In the genomic region with DNA sequence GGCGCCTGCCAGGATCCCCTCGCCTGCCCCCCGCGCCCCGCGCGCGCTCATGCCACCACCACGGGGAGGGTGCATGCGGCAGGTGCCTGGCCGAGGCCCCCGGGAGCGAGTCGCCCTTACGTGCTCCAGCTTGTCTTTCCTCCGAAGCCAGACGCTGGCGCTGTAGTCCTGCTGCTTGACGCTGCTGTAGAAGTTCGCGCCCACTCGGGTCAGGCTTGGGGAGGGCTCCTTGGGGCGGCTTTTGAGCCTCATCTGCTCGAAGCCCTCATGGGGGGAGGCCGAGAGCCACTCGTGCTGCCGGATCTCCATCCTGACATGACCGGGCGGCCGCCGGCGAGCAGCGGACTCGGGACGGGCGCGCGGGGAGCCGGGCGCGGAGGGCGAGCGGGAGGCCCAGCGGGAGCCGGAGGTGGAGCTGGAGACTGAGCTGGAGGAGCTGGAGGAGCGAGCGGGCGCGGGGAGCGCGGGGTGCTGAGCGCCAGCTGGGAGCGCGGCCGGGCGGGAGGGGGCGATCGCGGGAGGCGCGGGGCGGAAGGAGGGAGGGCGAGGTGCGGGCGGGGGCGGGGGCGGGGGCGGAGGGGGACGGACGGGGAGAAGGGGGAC, we compare ENCODE assay signal across 9 cellular contexts. TPM values are rescaled to one million over a fixed set of nuclear protein-coding genes. Genes with fewer than 3 reads are reported as not detected.
DNase-seq lines count a peak whose midpoint lies in the region; ATAC-seq and TF ChIP-seq lines count a peak whose summit lies in the region.
"Had no signal": no experiment of that assay in that cellular context is flagged by ENCODE, and none has a peak within 500 bp of the region (broad histone marks: within the 10 kb centered on the region; RNA-seq: fewer than 3 reads in every experiment).

No MANE protein-coding gene starts in this region.

- no peaks in the 10 kb centered on the region for H3K9me3 Mint-ChIP-seq in central memory CD8-positive, alpha-beta T cell
- H3K9me3 Mint-ChIP-seq in type B pancreatic cell: no peaks in the 10 kb centered on the region

- peaks cover 0 to 4% of the 10 kb centered on the region in 2 donors for H3K4me1 ChIP-seq in lung (ENCODE audit: control insufficient read depth in 2 of 2, insufficient read depth in 2 of 2, low read length in 2 of 2)

- no peak overlapping the region for H3K4me3 ChIP-seq in lung

- no peak for TF ChIP-seq CTCF in lung (IDR thresholded peaks at IDR 0.05; ENCODE audit: control extremely low read depth, extremely low read depth)
- TF ChIP-seq CTCF in type B pancreatic cell (conservative IDR thresholded peaks at IDR 0.05): no peak

- peak overlapping the region; percentile 9 for H3K4me3 Mint-ChIP-seq in central memory CD8-positive, alpha-beta T cell
- H3K4me3 Mint-ChIP-seq in type B pancreatic cell: peak overlapping the region; percentile 85

- no peak overlapping the region for H3K27ac ChIP-seq in lung (ENCODE audit: low read depth in 1 of 2, low read length in 1 of 2)

- H3K36me3 ChIP-seq in lung (ENCODE audit: control insufficient read depth in 2 of 2, insufficient read depth in 2 of 2, low read length in 2 of 2): no peaks in the 10 kb centered on the region

- peaks cover 8% of the 10 kb centered on the region for H3K4me1 Mint-ChIP-seq in central memory CD8-positive, alpha-beta T cell
- H3K4me1 Mint-ChIP-seq in type B pancreatic cell (ENCODE audit: unreplicated experiment): peaks cover 6% of the 10 kb centered on the region

- 1 to 3% methylated on average over 52 to 67 of the region's 70 CpGs for whole genome bisulfite sequencing in lung, 2 donors

- H3K27me3 Mint-ChIP-seq in central memory CD8-positive, alpha-beta T cell: peaks cover 57% of the 10 kb centered on the region
- H3K27me3 Mint-ChIP-seq in type B pancreatic cell: peaks cover 74% of the 10 kb centered on the region

- H3K27ac Mint-ChIP-seq in central memory CD8-positive, alpha-beta T cell (ENCODE audit: low read depth): no peak overlapping the region
- no peak overlapping the region for H3K27ac Mint-ChIP-seq in type B pancreatic cell

- no peak for ATAC-seq in central memory CD8-positive, alpha-beta T cell (replicated peaks; ENCODE audit: extremely low read depth, poor library complexity, severe bottlenecking)
- ATAC-seq in lung (ENCODE audit: insufficient read depth, low FRiP score) (peak; percentile 53), HG03457 (IDR thresholded peaks at IDR 0.05; ENCODE audit: unreplicated experiment) (no peak), HG03175 (IDR thresholded peaks at IDR 0.05; ENCODE audit: unreplicated experiment) (no peak)

- H3K27me3 ChIP-seq in lung (ENCODE audit: control insufficient read depth, insufficient read depth): no peaks in the 10 kb centered on the region

- H3K9me3 ChIP-seq in lung (ENCODE audit: control insufficient read depth in 2 of 2, insufficient read depth in 1 of 2, low read length in 1 of 2): no peaks in the 10 kb centered on the region

- DNase-seq in DMS79 treated with DMSO at 0.1 percent for 48 hours (lab: John Stamatoyannopoulos, UW) (peak; percentile 10), DMS79 (lab: John Stamatoyannopoulos, UW) (no peak), NCI-H2227 treated with DMSO at 0.1 percent for 48 hours (lab: John Stamatoyannopoulos, UW) (peak; percentile 73), lung (ENCODE audit: low spot score) (no peak), type B pancreatic cell (ENCODE audit: extremely low spot score, unreplicated experiment) (peak; percentile 74)
- no peak for DNase-seq in central memory CD8-positive, alpha-beta T cell (ENCODE audit: low spot score in 2 of 2)

- no peaks in the 10 kb centered on the region for H3K36me3 Mint-ChIP-seq in central memory CD8-positive, alpha-beta T cell (ENCODE audit: insufficient read depth)
- no peaks in the 10 kb centered on the region for H3K36me3 Mint-ChIP-seq in type B pancreatic cell

RNA-seq across cellular contexts. Expression of a gene that starts 0.4 kb away (rescaled TPM):
- total RNA-seq in lung (under 1 TPM; 0.43 TPM), type B pancreatic cell (ENCODE audit: low replicate concordance) (2.6 and 6.9 TPM in 2 replicates)
- under 1 TPM; 0.09 to 0.14 TPM for polyA plus RNA-seq in lung
- total RNA-seq: T-helper 2 cell treated with Interferon-gamma antibody and Interleukin-4, amounts not matched to agents 100 ng/mL and 5 ng/mL, for 36 hours had no signal

Comparison
In these comparisons a context has a peak if more than half of its experiments do, and no peak if none do; other contexts are left out.
1. DNase-seq: peak in DMS79 treated with DMSO at 0.1 percent for 48 hours (single experiment), NCI-H2227 treated with DMSO at 0.1 percent for 48 hours (single experiment) and type B pancreatic cell (single experiment); none in DMS79 (single experiment), central memory CD8-positive, alpha-beta T cell (0 of 2) and lung (single experiment).